19 cellular contexts compared by ENCODE assay signal in genomic region chr3:115323380-115323779, GRCh38.
"Had no signal": no experiment of that assay in that cellular context is flagged by ENCODE, and none has a peak within 500 bp of the region (broad histone marks: within the 10 kb centered on the region; RNA-seq: fewer than 3 reads in every experiment).

No MANE protein-coding gene starts in this region.

- H3K9me3 ChIP-seq: colonic mucosa, esophagus squamous epithelium, heart left ventricle, mucosa of descending colon, neutrophil, right atrium auricular region, spleen, stomach, thoracic aorta, transverse colon had no signal

- H3K36me3 ChIP-seq: colonic mucosa, esophagus squamous epithelium, heart left ventricle, neutrophil, right atrium auricular region, spleen, stomach, thoracic aorta, transverse colon had no signal

- H3K27ac Mint-ChIP-seq: naive thymus-derived CD8-positive, alpha-beta T cell; stimulated activated naive B cell treated with anti-CD40 and anti-IgM and Interleukin-4, amounts not matched to agents 10 μg/mL and 1 μg/mL and 100 μg/mL, for 72 hours had no signal

- H3K4me3 Mint-ChIP-seq: naive thymus-derived CD8-positive, alpha-beta T cell; stimulated activated naive B cell treated with anti-CD40 and anti-IgM and Interleukin-4, amounts not matched to agents 10 μg/mL and 1 μg/mL and 100 μg/mL, for 72 hours had no signal

- H3K4me3 ChIP-seq: colonic mucosa, esophagus squamous epithelium, heart left ventricle, mucosa of descending colon, right atrium auricular region, spleen, stomach, thoracic aorta, transverse colon had no signal

- H3K4me1 Mint-ChIP-seq: naive thymus-derived CD8-positive, alpha-beta T cell; stimulated activated naive B cell treated with anti-CD40 and anti-IgM and Interleukin-4, amounts not matched to agents 10 μg/mL and 1 μg/mL and 100 μg/mL, for 72 hours had no signal

- H3K27ac ChIP-seq: colonic mucosa, esophagus squamous epithelium, heart left ventricle, neutrophil, right atrium auricular region, spleen, stomach, thoracic aorta, transverse colon had no signal

- ATAC-seq: heart left ventricle; left lobe of liver; mucosa of descending colon; naive thymus-derived CD8-positive, alpha-beta T cell; stimulated activated naive B cell treated with anti-CD40 and anti-IgM and Interleukin-4, amounts not matched to agents 10 μg/mL and 1 μg/mL and 100 μg/mL, for 72 hours had no signal

- H3K27me3 ChIP-seq: colonic mucosa, esophagus squamous epithelium, heart left ventricle, neutrophil, right atrium auricular region, spleen, stomach, transverse colon had no signal

- H3K4me1 ChIP-seq: colonic mucosa, right atrium auricular region, spleen, stomach, transverse colon had no signal

- DNase-seq: cerebellar nuclear complex; colonic mucosa; dermis blood vessel endothelial cell; esophagus squamous epithelium; heart left ventricle; hippocampal formation; mucosa of descending colon; naive thymus-derived CD8-positive, alpha-beta T cell; spleen; stimulated activated CD4-positive, alpha-beta T cell treated with anti-CD3 and anti-CD28 coated beads, Interleukin-2, amount 100 ng/mL, for 24 hours; stimulated activated CD4-positive, alpha-beta T cell treated with anti-CD3 and anti-CD28 coated beads, Interleukin-4, amount 100 ng/mL, for 4 hours; stimulated activated naive B cell treated with anti-CD40 and anti-IgM and Interleukin-4, amounts not matched to agents 10 μg/mL and 1 μg/mL and 100 μg/mL, for 72 hours; stomach; substantia nigra; transverse colon had no signal
